In genomic region chr1:178538192-178538916, GRCh38 we compare ENCODE assay signal across 15 cellular contexts. TPM values are rescaled to one million over a fixed set of nuclear protein-coding genes. Genes with fewer than 3 reads are reported as not detected.
DNase-seq lines count a peak whose midpoint lies in the region; ATAC-seq, FAIRE-seq and TF ChIP-seq lines count a peak whose summit lies in the region.
"Had no signal": no experiment of that assay in that cellular context is flagged by ENCODE, and none has a peak within 500 bp of the region (broad histone marks: within the 10 kb centered on the region; RNA-seq: fewer than 3 reads in every experiment).

No MANE protein-coding gene starts in this region.

- no peaks in the 10 kb centered on the region for H3K27me3 ChIP-seq in brain microvascular endothelial cell (replicated peaks)
- H3K27me3 ChIP-seq: BLaER1 treated with 17β-estradiol and CSF1 and Interleukin-3, amounts not matched to agents 10 nM and 100 nM; ovary; tibial nerve had no signal

- TF ChIP-seq CTCF in brain microvascular endothelial cell (IDR thresholded peaks at IDR 0.05; ENCODE audit: low read depth, low read length, missing control alignments): no peak

- H3K4me3 ChIP-seq in brain microvascular endothelial cell (ENCODE audit: low read depth, low read length): no peak overlapping the region
- H3K4me3 ChIP-seq: BLaER1 treated with 17β-estradiol and CSF1 and Interleukin-3, amounts not matched to agents 10 nM and 100 nM; ovary; tibial nerve had no signal

- DNase-seq in A172 (ENCODE audit: low spot score) (peak; percentile 67), HK-2 (ENCODE audit: unreplicated experiment) (peak; percentile 44), brain microvascular endothelial cell (peak; percentile 72), mesenteric fat pad (ENCODE audit: low spot score) (peak; percentile 53), substantia nigra (lab: John Stamatoyannopoulos, UW) (no peak), GM12892 (ENCODE audit: insufficient read length) (no peak)
- DNase-seq in activated CD4-positive, alpha-beta T cell treated with anti-CD3 and anti-CD28 coated beads, Interleukin-2, amount 50 U/mL, for 4 hours: no peak
- DNase-seq: activated naive CD4-positive, alpha-beta T cell treated with anti-CD3 and anti-CD28 coated beads, Interleukin-2, amount 10 ng/mL, durations not matched to agents 7 days and 5 days; effector memory CD4-positive, alpha-beta T cell; NCI-H187 treated with DMSO at 0.1 percent for 48 hours had no signal

- no peak for ATAC-seq in HG03378 (IDR thresholded peaks at IDR 0.05; ENCODE audit: unreplicated experiment)
- ATAC-seq: WTC11 had no signal

- no peaks in the 10 kb centered on the region for H3K36me3 ChIP-seq in brain microvascular endothelial cell (replicated peaks)
- H3K36me3 ChIP-seq: BLaER1 treated with 17β-estradiol and CSF1 and Interleukin-3, amounts not matched to agents 10 nM and 100 nM; ovary; tibial nerve had no signal

- in situ Hi-C loops in brain microvascular endothelial cell (cut with HindIII; ENCODE audit: low pct_ligation_motif_present, low sequenced_read_pairs): loop anchor here (25.0 kb wide), 1 partner anchor 474 kb away; no protein-coding TSS in a partner anchor

- no peak for FAIRE-seq in GM12892 (lab: Jason Lieb, UNC)

- TF ChIP-seq POLR2A in GM12892 (IDR thresholded peaks at IDR 0.05; ENCODE audit: low read depth, low read length): no peak

- peak overlapping the region; percentile 44 for H3K27ac ChIP-seq in brain microvascular endothelial cell
- no peak overlapping the region for H3K27ac ChIP-seq in substantia nigra (ENCODE audit: low read depth, low read length, poor library complexity, severe bottlenecking)
- H3K27ac ChIP-seq: BLaER1 treated with 17β-estradiol and CSF1 and Interleukin-3, amounts not matched to agents 10 nM and 100 nM; ovary had no signal

RNA-seq across cellular contexts. Expression of gene TEX35, which starts 25.4 kb away (rescaled TPM):
- total RNA-seq in A172 (2014; rRNA removed; shearing (Covaris generic)): not detected in 2 replicates
- total RNA-seq in mesenteric fat pad: not detected
- polyA plus RNA-seq in GM12892 (2012; ENCODE audit: missing spikeins): not detected
- total RNA-seq: ovary, WTC11 had no signal
- polyA plus RNA-seq: ovary had no signal

RNA-seq across cellular contexts. Expression of gene CLEC20A, which starts 41.6 kb away (rescaled TPM):
- total RNA-seq in A172 (2014; rRNA removed; shearing (Covaris generic)): not detected in 2 replicates
- total RNA-seq in mesenteric fat pad: not detected
- not detected for polyA plus RNA-seq in GM12892 (2012; ENCODE audit: missing spikeins)
- total RNA-seq: ovary, WTC11 had no signal
- polyA plus RNA-seq: ovary had no signal

Comparison
In these comparisons a context has a peak if more than half of its experiments do, and no peak if none do; other contexts are left out.
1. DNase-seq: peak in A172 (single experiment), HK-2 (single experiment), brain microvascular endothelial cell (single experiment) and mesenteric fat pad (single experiment); none in substantia nigra (0 of 49), GM12892 (single experiment) and activated CD4-positive, alpha-beta T cell treated with anti-CD3 and anti-CD28 coated beads, Interleukin-2, amount 50 U/mL, for 4 hours (0 of 2).